In the genomic region with DNA sequence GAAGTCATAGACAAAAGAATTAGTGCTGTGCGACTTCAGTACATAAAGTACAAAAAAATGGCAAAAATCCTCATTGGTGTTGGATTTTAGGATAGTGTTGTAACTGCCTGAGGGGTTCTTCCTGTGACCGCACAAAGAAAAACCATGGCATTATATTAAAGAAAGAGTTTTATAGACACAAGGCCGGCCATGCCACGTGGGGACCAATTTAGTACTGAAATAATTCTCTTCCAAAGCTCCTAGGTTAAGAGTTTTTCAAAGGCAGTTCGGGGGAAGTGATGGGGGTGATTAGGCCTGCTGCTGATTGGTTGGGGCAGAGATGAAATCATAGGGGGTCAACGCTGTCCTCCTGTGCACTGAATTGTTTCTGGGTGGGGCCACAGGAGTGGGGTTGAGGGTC, we compare ENCODE assay signal across 20 cellular contexts.
"Had no signal": no experiment of that assay in that cellular context is flagged by ENCODE, and none has a peak within 500 bp of the region (broad histone marks: within the 10 kb centered on the region; RNA-seq: fewer than 3 reads in every experiment).

No MANE protein-coding gene starts in this region.

- DNase-seq: activated CD4-positive, alpha-beta T cell treated with anti-CD3 and anti-CD28 coated beads for 4 hours; activated CD8-positive, alpha-beta T cell treated with anti-CD3 and anti-CD28 coated beads for 36 hours; activated effector memory CD4-positive, alpha-beta T cell treated with anti-CD3 and anti-CD28 coated beads, Interleukin-2, amount 50 U/mL, for 16 hours; activated T-cell treated with anti-CD3 and anti-CD28 coated beads, Interleukin-2, amount 50 U/mL, for 48 hours; effector CD8-positive, alpha-beta T cell; foreskin keratinocyte; left colon; lower lobe of right lung; right cardiac atrium; small intestine; stimulated activated naive CD8-positive, alpha-beta T cell treated with anti-CD3 and anti-CD28 coated beads, Interleukin-15, Interleukin-2, amounts not matched to agents 100 U/mL and 50 U/mL, for 24 hours; upper lobe of left lung had no signal

- H3K4me1 Mint-ChIP-seq: activated naive CD4-positive, alpha-beta T cell treated with anti-CD3 and anti-CD28 coated beads, Interleukin-2, amount 50 U/mL, for 24 hours; central memory CD8-positive, alpha-beta T cell had no signal

- H3K27me3 ChIP-seq: foreskin keratinocyte, neutrophil, suprapubic skin, upper lobe of left lung had no signal

- H3K9me3 ChIP-seq: lower lobe of right lung, neutrophil, prostate gland, suprapubic skin, upper lobe of left lung had no signal

- H3K36me3 ChIP-seq: lower lobe of right lung, neutrophil, prostate gland, suprapubic skin, upper lobe of left lung had no signal

- H3K4me3 ChIP-seq: lower lobe of right lung, prostate gland, suprapubic skin, upper lobe of left lung had no signal

- FAIRE-seq: islet of Langerhans, small intestine had no signal

- H3K9me3 Mint-ChIP-seq: activated CD8-positive, alpha-beta T cell treated with anti-CD3 and anti-CD28 coated beads for 36 hours; central memory CD8-positive, alpha-beta T cell; T-helper 1 cell treated with Interleukin-12 subunit alpha and Interleukin-12 subunit beta and Interleukin-4 antibody, amounts not matched to agents 30 μg/mL and 1 μg/mL, for 36 hours had no signal

- H3K4me1 ChIP-seq: lower lobe of right lung, prostate gland, upper lobe of left lung had no signal

- H3K36me3 Mint-ChIP-seq: activated naive CD4-positive, alpha-beta T cell treated with anti-CD3 and anti-CD28 coated beads, Interleukin-2, amount 50 U/mL, for 24 hours; brain had no signal

- H3K4me3 Mint-ChIP-seq: activated CD8-positive, alpha-beta T cell treated with anti-CD3 and anti-CD28 coated beads for 36 hours; activated naive CD4-positive, alpha-beta T cell treated with anti-CD3 and anti-CD28 coated beads, Interleukin-2, amount 50 U/mL, for 24 hours; brain; central memory CD8-positive, alpha-beta T cell; T-helper 1 cell treated with Interleukin-12 subunit alpha and Interleukin-12 subunit beta and Interleukin-4 antibody, amounts not matched to agents 30 μg/mL and 1 μg/mL, for 36 hours had no signal

- ATAC-seq: activated CD8-positive, alpha-beta T cell treated with anti-CD3 and anti-CD28 coated beads for 36 hours; foreskin keratinocyte; left colon; lower lobe of right lung; right cardiac atrium; stimulated activated naive CD8-positive, alpha-beta T cell treated with anti-CD3 and anti-CD28 coated beads, Interleukin-15, Interleukin-2, amounts not matched to agents 100 U/mL and 50 U/mL, for 24 hours had no signal

- H3K27ac Mint-ChIP-seq: activated CD8-positive, alpha-beta T cell treated with anti-CD3 and anti-CD28 coated beads for 36 hours; activated naive CD4-positive, alpha-beta T cell treated with anti-CD3 and anti-CD28 coated beads, Interleukin-2, amount 50 U/mL, for 24 hours; T-helper 1 cell treated with Interleukin-12 subunit alpha and Interleukin-12 subunit beta and Interleukin-4 antibody, amounts not matched to agents 30 μg/mL and 1 μg/mL, for 36 hours had no signal

- H3K27ac ChIP-seq: foreskin keratinocyte, lower lobe of right lung, neutrophil, suprapubic skin, upper lobe of left lung had no signal
